In genomic region chr15:73919706-73920105, GRCh38 we compare ENCODE assay signal across 2 cellular contexts.
TF ChIP-seq lines count a peak whose summit lies in the region.

No MANE protein-coding gene starts in this region.

TF ChIP-seq in HEK293, 187 proteins besides CTCF, POLR2A, EP300 and RAD21:
- TF ChIP-seq ZNF600 (tag by site-specific recombination; IDR thresholded peaks at IDR 0.05) (0 out of 2 replicates have a peak, but pooled peaks have one; percentile 16), ZNF335 (tag by site-specific recombination; conservative IDR thresholded peaks at IDR 0.05) (no peak)

TF ChIP-seq in K562, 482 proteins besides CTCF, POLR2A, EP300 and RAD21:
- no peak for TF ChIP-seq LARP7 (IDR thresholded peaks at IDR 0.05)
- TF ChIP-seq ZNF507 (tag; conservative IDR thresholded peaks at IDR 0.05), result no peak
- TF ChIP-seq ZBTB49 (CRISPR knock-in tag; IDR thresholded peaks at IDR 0.05; ENCODE audit: borderline replicate concordance), result no peak
- no peak for TF ChIP-seq ZNF592 (IDR thresholded peaks at IDR 0.05)
- TF ChIP-seq ELF2 (CRISPR knock-in tag; IDR thresholded peaks at IDR 0.05), result no peak
- no peak for TF ChIP-seq CBX3 (IDR thresholded peaks at IDR 0.05; ENCODE audit: borderline replicate concordance in 1 of 2, low read length in 2 of 2)
- no peak for TF ChIP-seq HDAC3 (IDR thresholded peaks at IDR 0.05; ENCODE audit: borderline replicate concordance, partially characterized antibody)
TF ChIP-seq in K562: peak in this region for 0.
